Comparison of ENCODE assay signal across 13 cellular contexts in genomic region chr15:51243774-51244173, GRCh38.
A peak's percentile ranks its signal among the peaks of the same experiment; 100 is the strongest.
DNase-seq lines count a peak whose midpoint lies in the region; ATAC-seq, FAIRE-seq and TF ChIP-seq lines count a peak whose summit lies in the region.
"Had no signal": no experiment of that assay in that cellular context is flagged by ENCODE, and none has a peak within 500 bp of the region (broad histone marks: within the 10 kb centered on the region; RNA-seq: fewer than 3 reads in every experiment).

No MANE protein-coding gene starts in this region.

- in situ Hi-C loops in GM12878 (cut with MboI) = no loop called here

- intact Hi-C loops in MCF 10A (cut with micrococcal nuclease) (no loop called here), breast epithelium (cut with DNase I; ENCODE audit: low total_unique reads) (loop anchor here (10.0 kb wide), 1 partner anchor 131 kb away; no protein-coding TSS in a partner anchor), GM12878 (cut with micrococcal nuclease; ENCODE audit: unreplicated experiment) (no loop called here)

- H3K9ac ChIP-seq in MM.1S (ENCODE audit: low read length) = peak overlapping the region; percentile 56
- H3K9ac ChIP-seq in GM12878 (ENCODE audit: control insufficient read depth, insufficient read depth, low read length) = no peak overlapping the region

- H3K27ac ChIP-seq in breast epithelium = no peak overlapping the region
- H3K27ac ChIP-seq in MM.1S (ENCODE audit: low read length) = peak overlapping the region; percentile 92
- no peak overlapping the region for H3K27ac ChIP-seq in GM12878 (ENCODE audit: control insufficient read depth, insufficient read depth)

- H3K9me3 ChIP-seq in breast epithelium = no peaks in the 10 kb centered on the region
- no peaks in the 10 kb centered on the region for H3K9me3 ChIP-seq in MM.1S (replicated peaks; ENCODE audit: insufficient read depth, low read length)
- no peaks in the 10 kb centered on the region for H3K9me3 ChIP-seq in GM12878 (replicated peaks; ENCODE audit: control insufficient read depth, insufficient read depth, low read length)
- no peaks in the 10 kb centered on the region for H3K9me3 ChIP-seq in BE2C

- H3K79me2 ChIP-seq in MM.1S (ENCODE audit: low read length) (no peaks in the 10 kb centered on the region), GM12878 (ENCODE audit: control insufficient read depth, insufficient read depth, low read length) (no peaks in the 10 kb centered on the region)

- H4K20me1 ChIP-seq in MM.1S (ENCODE audit: insufficient read depth, low read length) = no peaks in the 10 kb centered on the region
- no peaks in the 10 kb centered on the region for H4K20me1 ChIP-seq in GM12878 (ENCODE audit: control insufficient read depth, insufficient read depth)

- FAIRE-seq in GM12878 (lab: Jason Lieb, UNC) = peak; percentile 49

- TF ChIP-seq EP300 in GM12878 (IDR thresholded peaks at IDR 0.05; ENCODE audit: borderline replicate concordance in 1 of 2, control insufficient read depth in 1 of 2, low read depth in 2 of 2, low read length in 2 of 2) = no peak

- H3K27me3 Mint-ChIP-seq in MCF 10A (ENCODE audit: insufficient read depth, unreplicated experiment) (no peaks in the 10 kb centered on the region), type B pancreatic cell (peaks cover 29% of the 10 kb centered on the region)

- H3K27me3 ChIP-seq in breast epithelium = no peaks in the 10 kb centered on the region
- no peaks in the 10 kb centered on the region for H3K27me3 ChIP-seq in MM.1S (replicated peaks; ENCODE audit: insufficient read depth, low read length)
- H3K27me3 ChIP-seq in GM12878 (replicated peaks in 1 of 2; ENCODE audit: control insufficient read depth in 2 of 2, insufficient read depth in 2 of 2, low read length in 1 of 2) = no peaks in the 10 kb centered on the region; a peak in 1 of 4 replicates
- H3K27me3 ChIP-seq in BE2C = no peaks in the 10 kb centered on the region

- H3K9me2 ChIP-seq in MM.1S (replicated peaks; ENCODE audit: insufficient read depth, low read length) = no peaks in the 10 kb centered on the region

- no peaks in the 10 kb centered on the region for H3K9me3 Mint-ChIP-seq in MCF 10A (ENCODE audit: unreplicated experiment)
- H3K9me3 Mint-ChIP-seq in type B pancreatic cell = no peaks in the 10 kb centered on the region
- H3K9me3 Mint-ChIP-seq: central memory CD8-positive, alpha-beta T cell had no signal

- H3K4me1 ChIP-seq in breast epithelium = no peaks in the 10 kb centered on the region
- H3K4me1 ChIP-seq in MM.1S (ENCODE audit: low read length) = peaks cover 48% of the 10 kb centered on the region
- H3K4me1 ChIP-seq in GM12878 (ENCODE audit: control insufficient read depth, insufficient read depth, low read length) = peaks cover 16% of the 10 kb centered on the region
- peaks cover 2% of the 10 kb centered on the region; the same call in 1 of the 2 replicates for H3K4me1 ChIP-seq in BE2C

- TF ChIP-seq CTCF in MCF 10A (IDR thresholded peaks at IDR 0.05; ENCODE audit: unreplicated experiment) (no peak), breast epithelium (IDR thresholded peaks at IDR 0.05) (no peak), MM.1S (IDR thresholded peaks at IDR 0.05; ENCODE audit: low read length) (no peak), GM12878 (IDR thresholded peaks at IDR 0.05 in 2 of 3, conservative IDR thresholded peaks at IDR 0.05 in 1 of 3; ENCODE audit: control insufficient read depth in 2 of 3, extremely low read depth in 1 of 3, insufficient read depth in 1 of 3, low read depth in 3 of 3, low read length in 3 of 3) (no peak), type B pancreatic cell (conservative IDR thresholded peaks at IDR 0.05) (no peak), BE2C (IDR thresholded peaks at IDR 0.05; ENCODE audit: low read depth, low read length) (no peak)

- RAD21 ChIA-PET in GM12878 (lab: Charles Lee; ENCODE audit: unreplicated experiment) = no interaction called here

- peaks cover 6% of the 10 kb centered on the region for H3K4me1 Mint-ChIP-seq in MCF 10A (ENCODE audit: insufficient read depth, unreplicated experiment)
- H3K4me1 Mint-ChIP-seq in type B pancreatic cell (ENCODE audit: unreplicated experiment) = peaks cover 24% of the 10 kb centered on the region
- H3K4me1 Mint-ChIP-seq: central memory CD8-positive, alpha-beta T cell; immature natural killer cell had no signal

- H3K27ac Mint-ChIP-seq in MCF 10A (ENCODE audit: low read depth, unreplicated experiment) (no peak overlapping the region), type B pancreatic cell (peak overlapping the region; percentile 51)
- H3K27ac Mint-ChIP-seq: immature natural killer cell had no signal

- DNase-seq in MCF 10A (ENCODE audit: unreplicated experiment) (peak; percentile 65), breast epithelium (ENCODE audit: low spot score in 2 of 2) (no peak), MM.1S (peak; percentile 82), GM12878 (ENCODE audit: low read depth, low spot score) (no peak), type B pancreatic cell (ENCODE audit: extremely low spot score, unreplicated experiment) (no peak), BE2C (no peak)
- DNase-seq in stimulated activated naive CD4-positive, alpha-beta T cell (lab: John Stamatoyannopoulos, UW) = no peak
- DNase-seq: immature natural killer cell; naive thymus-derived CD4-positive, alpha-beta T cell; NCI-H2081 had no signal

- H3K36me3 ChIP-seq in breast epithelium = no peaks in the 10 kb centered on the region
- no peaks in the 10 kb centered on the region for H3K36me3 ChIP-seq in MM.1S (replicated peaks; ENCODE audit: insufficient read depth, low read length)
- no peaks in the 10 kb centered on the region for H3K36me3 ChIP-seq in GM12878 (ENCODE audit: control insufficient read depth in 2 of 2, insufficient read depth in 2 of 2, low read length in 1 of 2)
- H3K36me3 ChIP-seq in BE2C = no peaks in the 10 kb centered on the region

- H2AFZ ChIP-seq in MM.1S (ENCODE audit: low read length) (no peak overlapping the region), GM12878 (ENCODE audit: control insufficient read depth, low read depth, low read length) (no peak overlapping the region)

- no peak overlapping the region for H3K4me3 Mint-ChIP-seq in MCF 10A (ENCODE audit: unreplicated experiment)
- H3K4me3 Mint-ChIP-seq in type B pancreatic cell = no peak overlapping the region
- H3K4me3 Mint-ChIP-seq: central memory CD8-positive, alpha-beta T cell; immature natural killer cell; naive thymus-derived CD4-positive, alpha-beta T cell had no signal

- peak overlapping the region; percentile 44 for H3K4me2 ChIP-seq in MM.1S (ENCODE audit: low read depth, low read length)
- H3K4me2 ChIP-seq in GM12878 (ENCODE audit: control insufficient read depth, insufficient read depth) = no peak overlapping the region

- CTCF ChIA-PET in MCF 10A (lab: Yijun Ruan, JAX) = no interaction called here
- CTCF ChIA-PET in GM12878 (lab: Yijun Ruan, JAX) = interaction anchor here (1.4 kb wide), 1 partner anchor 17 kb away, joined by 4 read pairs; no protein-coding TSS in a partner anchor

- no peak for TF ChIP-seq RAD21 in GM12878 (IDR thresholded peaks at IDR 0.05; ENCODE audit: insufficient read depth, low read depth, low read length)

- H3K36me3 Mint-ChIP-seq in MCF 10A (ENCODE audit: insufficient read depth, unreplicated experiment) = no peaks in the 10 kb centered on the region
- no peaks in the 10 kb centered on the region for H3K36me3 Mint-ChIP-seq in type B pancreatic cell
- H3K36me3 Mint-ChIP-seq: immature natural killer cell had no signal

- H3K4me3 ChIP-seq in breast epithelium (no peak overlapping the region), MM.1S (ENCODE audit: low read length) (no peak overlapping the region), GM12878 (no peak overlapping the region), BE2C (ENCODE audit: low read depth, low read length) (no peak overlapping the region)

- peaks cover 32% of the 10 kb centered on the region for H3F3A ChIP-seq in MM.1S (ENCODE audit: insufficient read depth, low read length)

- TF ChIP-seq POLR2A in breast epithelium (IDR thresholded peaks at IDR 0.05) = no peak
- no peak for TF ChIP-seq POLR2A in GM12878 (IDR thresholded peaks at IDR 0.05; ENCODE audit: low read depth, low read length)

- SMC1A ChIA-PET in GM12878 (lab: Charles Lee; ENCODE audit: uncharacterized antibody, unreplicated experiment) = no interaction called here

- ATAC-seq in GM12878 = peak; percentile 65
- ATAC-seq in HG02763 (IDR thresholded peaks at IDR 0.05; ENCODE audit: unreplicated experiment) = no peak
- ATAC-seq: naive thymus-derived CD4-positive, alpha-beta T cell; Panc1 had no signal

- BruUV-seq in MCF 10A (replicated peaks; lab: Mats Ljungman, UMichigan) = no TSS peak
- BruUV-seq in GM12878 (replicated peaks; lab: Mats Ljungman, UMichigan) = no TSS peak

- POLR2A ChIA-PET in MCF 10A (lab: Yijun Ruan, JAX) = no interaction called here
- POLR2A ChIA-PET in GM12878 (lab: Charles Lee) = no interaction called here

TF ChIP-seq in GM12878, 131 proteins besides CTCF, POLR2A, EP300 and RAD21:
- no peak for TF ChIP-seq RELB (IDR thresholded peaks at IDR 0.05; ENCODE audit: low read depth)
- peak; percentile 8; the same call in 1 of the 2 replicates for TF ChIP-seq RUNX3 (IDR thresholded peaks at IDR 0.05; ENCODE audit: low read length)
- TF ChIP-seq CREM (IDR thresholded peaks at IDR 0.05; ENCODE audit: low read depth) = peak; percentile 20; the same call in 1 of the 2 replicates

Comparison
In these comparisons a context has a peak if more than half of its experiments do, and no peak if none do; other contexts are left out.
1. DNase-seq: peak in MCF 10A (single experiment) and MM.1S (single experiment); none in breast epithelium (0 of 2), GM12878 (single experiment), type B pancreatic cell (single experiment), stimulated activated naive CD4-positive, alpha-beta T cell (0 of 6) and BE2C (single experiment).